Comparison of ENCODE assay signal across 9 cellular contexts in the genomic region with DNA sequence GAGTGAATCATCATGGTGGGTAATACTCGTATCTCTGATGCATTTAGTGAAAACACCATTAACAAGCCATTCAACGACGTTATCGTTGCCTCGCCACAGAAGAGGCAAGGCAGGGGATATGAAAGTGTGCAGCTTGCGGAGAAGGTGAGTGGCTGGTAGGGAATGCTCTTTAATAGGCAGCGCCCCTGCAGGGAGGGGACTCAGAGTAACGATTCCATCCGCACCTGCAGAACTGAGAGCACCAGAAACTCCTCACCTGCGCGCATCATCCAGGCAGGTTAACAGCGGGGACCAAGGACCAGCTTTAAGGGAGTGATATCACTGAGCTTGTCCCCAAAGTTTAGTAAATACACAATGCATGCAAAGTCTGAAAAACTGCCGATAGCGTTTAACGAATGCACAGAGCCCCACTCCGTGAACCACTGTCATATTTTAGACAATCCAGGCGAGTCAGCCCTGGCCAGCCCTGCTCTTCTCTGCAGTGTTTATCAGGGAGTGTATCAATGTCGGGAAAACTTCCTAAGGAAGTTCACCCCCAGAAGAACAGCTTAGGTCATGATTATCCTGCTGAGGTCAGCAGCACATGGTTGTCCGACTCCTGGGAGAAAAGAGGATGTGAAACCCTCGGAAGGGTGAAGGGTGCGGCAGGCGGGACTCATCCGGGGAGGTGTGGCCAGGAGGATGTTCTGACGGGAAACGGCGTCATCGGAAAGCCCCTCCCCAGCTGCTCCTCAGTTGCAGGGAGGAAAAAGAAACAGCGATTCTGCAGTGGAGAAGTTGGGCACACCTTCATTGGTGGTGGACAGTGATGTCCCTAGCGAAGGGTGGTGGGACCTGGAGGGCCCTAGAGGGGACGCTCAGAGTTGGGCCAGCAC.
A peak's percentile ranks its signal among the peaks of the same experiment; 100 is the strongest.
DNase-seq lines count a peak whose midpoint lies in the region; ATAC-seq, FAIRE-seq and TF ChIP-seq lines count a peak whose summit lies in the region.
"Had no signal": no experiment of that assay in that cellular context is flagged by ENCODE, and none has a peak within 500 bp of the region (broad histone marks: within the 10 kb centered on the region; RNA-seq: fewer than 3 reads in every experiment).

No MANE protein-coding gene starts in this region.

- no peak for TF ChIP-seq POLR2A in endothelial cell of umbilical vein (IDR thresholded peaks at IDR 0.05; ENCODE audit: low read depth, low read length)

- peak; percentile 61 for ATAC-seq in HG03196 (IDR thresholded peaks at IDR 0.05; ENCODE audit: unreplicated experiment)
- ATAC-seq in GM21528 (IDR thresholded peaks at IDR 0.05; ENCODE audit: low FRiP score, unreplicated experiment) = no peak
- no peak for ATAC-seq in HG03159 (IDR thresholded peaks at IDR 0.05; ENCODE audit: unreplicated experiment)

- H3K27ac Mint-ChIP-seq in CD4-positive, alpha-beta memory T cell = peak overlapping the region; percentile 84 to 97 (median 92)

- no peaks in the 10 kb centered on the region for H3K9me1 ChIP-seq in endothelial cell of umbilical vein (replicated peaks; ENCODE audit: control insufficient read depth, extremely low read depth, insufficient read depth, low read length)

- dilution Hi-C loops in endothelial cell of umbilical vein (cut with MboI; ENCODE audit: extremely low pct_ligation_motif_present, low sequenced_read_pairs) = loop anchor here (25.0 kb wide), 1 partner anchor 158 kb away; no protein-coding TSS in a partner anchor

- CTCF ChIA-PET in CD4-positive, alpha-beta memory T cell (lab: Charles Lee; ENCODE audit: partially characterized antibody) = no interaction called here
- CTCF ChIA-PET in endothelial cell of umbilical vein (lab: Charles Lee) = interaction anchor here (1.4 to 1.6 kb wide), 2 partner anchors 8 to 45 kb away, joined by 3 to 5 read pairs; no protein-coding TSS in a partner anchor

- peaks cover 0 to 14% (median under 1%) of the 10 kb centered on the region in 8 donors for H3K9me3 Mint-ChIP-seq in CD4-positive, alpha-beta memory T cell

- H3K4me3 ChIP-seq in CD4-positive, alpha-beta memory T cell (ENCODE audit: low read length in 2 of 2) = no peak overlapping the region
- H3K4me3 ChIP-seq in endothelial cell of umbilical vein (replicated peaks in 1 of 3; ENCODE audit: insufficient read depth in 1 of 3, low read depth in 1 of 3, low read length in 3 of 3) = no peak overlapping the region

- H3K9ac ChIP-seq in endothelial cell of umbilical vein (replicated peaks; ENCODE audit: extremely low read depth, insufficient read depth, low read length) = no peak overlapping the region

- BruUV-seq in endothelial cell of umbilical vein (replicated peaks; lab: Mats Ljungman, UMichigan) = no TSS peak

- H3K79me2 ChIP-seq in endothelial cell of umbilical vein (ENCODE audit: control insufficient read depth, insufficient read depth, low read length) = no peaks in the 10 kb centered on the region

- H3K36me3 ChIP-seq in CD4-positive, alpha-beta memory T cell (ENCODE audit: insufficient read depth, low read length) = no peaks in the 10 kb centered on the region
- H3K36me3 ChIP-seq in endothelial cell of umbilical vein (ENCODE audit: control insufficient read depth in 2 of 2, extremely low read depth in 1 of 2, insufficient read depth in 2 of 2, low read length in 2 of 2) = no peaks in the 10 kb centered on the region

- H3K9me3 ChIP-seq in CD4-positive, alpha-beta memory T cell (ENCODE audit: control insufficient read depth in 1 of 2, low read length in 2 of 2) = no peaks in the 10 kb centered on the region
- no peaks in the 10 kb centered on the region for H3K9me3 ChIP-seq in endothelial cell of umbilical vein (replicated peaks; ENCODE audit: control insufficient read depth, insufficient read depth, low read length)

- no peaks in the 10 kb centered on the region for H3K27me3 ChIP-seq in CD4-positive, alpha-beta memory T cell (ENCODE audit: insufficient read depth, low read length)
- H3K27me3 ChIP-seq in endothelial cell of umbilical vein (ENCODE audit: control insufficient read depth in 2 of 2, insufficient read depth in 2 of 2, low read length in 2 of 2) = peaks cover 2 to 3% of the 10 kb centered on the region in 2 experiments

- intact Hi-C loops in CD4-positive, alpha-beta memory T cell (cut with micrococcal nuclease) = no loop called here
- intact Hi-C loops in endothelial cell of umbilical vein (cut with micrococcal nuclease) = no loop called here
- intact Hi-C loops in posterior vena cava (cut with DNase I) = no loop called here

- TF ChIP-seq CTCF in endothelial cell of umbilical vein (IDR thresholded peaks at IDR 0.05; ENCODE audit: extremely low read depth in 1 of 2, insufficient read depth in 1 of 2, low read depth in 1 of 2, low read length in 2 of 2) = no peak

- peak overlapping the region; percentile 54 for H2AFZ ChIP-seq in endothelial cell of umbilical vein (ENCODE audit: low read depth, low read length)

- H3K4me1 Mint-ChIP-seq in CD4-positive, alpha-beta memory T cell = peaks cover 6 to 16% (median 11%) of the 10 kb centered on the region in 4 donors
- H3K4me1 Mint-ChIP-seq: brain had no signal

- peak overlapping the region; percentile 3 for H3K27ac ChIP-seq in CD4-positive, alpha-beta memory T cell (ENCODE audit: low read depth, low read length)
- no peak overlapping the region for H3K27ac ChIP-seq in endothelial cell of umbilical vein (ENCODE audit: insufficient read depth, low read depth, low read length)

- H3K4me1 ChIP-seq in CD4-positive, alpha-beta memory T cell (ENCODE audit: insufficient read depth, low read length) = peaks cover 13% of the 10 kb centered on the region
- peaks cover 8% of the 10 kb centered on the region for H3K4me1 ChIP-seq in endothelial cell of umbilical vein (ENCODE audit: control insufficient read depth, extremely low read depth, insufficient read depth, low read length)

- POLR2A ChIA-PET in CD4-positive, alpha-beta memory T cell (lab: Charles Lee; ENCODE audit: partially characterized antibody) = interaction anchor here (0.6 to 1.3 kb wide), 3 partner anchors 9 to 20 kb away, joined by 3 to 5 read pairs (median 4); no protein-coding TSS in a partner anchor
- POLR2A ChIA-PET in endothelial cell of umbilical vein (lab: Charles Lee) = no interaction called here

- peaks cover 2 to 6% of the 10 kb centered on the region in 2 donors for H3K36me3 Mint-ChIP-seq in CD4-positive, alpha-beta memory T cell
- H3K36me3 Mint-ChIP-seq: brain had no signal

- peak; percentile 69 for FAIRE-seq in endothelial cell of umbilical vein (lab: Jason Lieb, UNC)

- H4K20me1 ChIP-seq in endothelial cell of umbilical vein (replicated peaks; ENCODE audit: control insufficient read depth, extremely low read depth, insufficient read depth, low read length) = no peaks in the 10 kb centered on the region

- peaks cover 3 to 7% of the 10 kb centered on the region in 2 donors for H3K27me3 Mint-ChIP-seq in CD4-positive, alpha-beta memory T cell

- H3K4me3 Mint-ChIP-seq in CD4-positive, alpha-beta memory T cell = peak overlapping the region; percentile 59 to 90 (median 85)
- H3K4me3 Mint-ChIP-seq: brain had no signal

- H3K4me2 ChIP-seq in endothelial cell of umbilical vein (ENCODE audit: insufficient read depth, low read length) = peak overlapping the region; percentile 42

- DNase-seq in CD4-positive, alpha-beta memory T cell = peak; percentile 34 to 78 (median 59)
- DNase-seq in activated CD4-positive, alpha-beta T cell treated with anti-CD3 and anti-CD28 coated beads for 48 hours = peak; percentile 76
- DNase-seq in endothelial cell of umbilical vein (ENCODE audit: low read depth, low spot score) (peak; percentile 10), posterior vena cava (ENCODE audit: low spot score) (peak; percentile 94), NAMALWA (ENCODE audit: low spot score) (no peak)

TF ChIP-seq in endothelial cell of umbilical vein, 7 proteins besides CTCF, POLR2A, EP300 and RAD21:
- TF ChIP-seq GATA2 (IDR thresholded peaks at IDR 0.05; ENCODE audit: insufficient read depth, insufficient read length, low read depth, low read length) (peak; percentile 42), FOS (IDR thresholded peaks at IDR 0.05; ENCODE audit: borderline replicate concordance, insufficient read depth, low read length) (no peak), EZH2 (IDR thresholded peaks at IDR 0.05; ENCODE audit: borderline replicate concordance, low read depth, low read length, severe bottlenecking) (no peak), JUN (IDR thresholded peaks at IDR 0.05; ENCODE audit: borderline replicate concordance, insufficient read depth, insufficient read length, low read depth) (no peak), POLR2AphosphoS5 (IDR thresholded peaks at IDR 0.05; ENCODE audit: insufficient read depth, low read depth, low read length) (no peak), MYC (IDR thresholded peaks at IDR 0.05; ENCODE audit: low read depth, low read length) (no peak)
- TF ChIP-seq, protein P1, sequence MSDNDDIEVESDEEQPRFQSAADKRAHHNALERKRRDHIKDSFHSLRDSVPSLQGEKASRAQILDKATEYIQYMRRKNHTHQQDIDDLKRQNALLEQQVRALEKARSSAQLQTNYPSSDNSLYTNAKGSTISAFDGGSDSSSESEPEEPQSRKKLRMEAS (IDR thresholded peaks at IDR 0.05; ENCODE audit: insufficient read depth, insufficient read length) = no peak
